Comparison of ENCODE assay signal across 8 cellular contexts in genomic region chr9:114267-115117, GRCh38. TPM values are rescaled to one million over a fixed set of nuclear protein-coding genes. Genes with fewer than 3 reads are reported as not detected.
A peak's percentile ranks its signal among the peaks of the same experiment; 100 is the strongest.
DNase-seq lines count a peak whose midpoint lies in the region; ATAC-seq and TF ChIP-seq lines count a peak whose summit lies in the region.
"Not testable (repeated sequence)": the region's sequence is repeated elsewhere in the genome, so short reads cannot be mapped to it uniquely, and the experiment has no call there.

No MANE protein-coding gene starts in this region.

- peaks cover 16% of the 10 kb centered on the region for H3K4me1 Mint-ChIP-seq in activated CD8-positive, alpha-beta T cell treated with anti-CD3 and anti-CD28 coated beads for 36 hours (ENCODE audit: low read depth)
- peaks cover 12% of the 10 kb centered on the region for H3K4me1 Mint-ChIP-seq in neural progenitor cell

- H3K27me3 ChIP-seq in iPS-18a (ENCODE audit: control insufficient read depth, insufficient read depth, low read length) (peaks cover 91% of the 10 kb centered on the region), neural progenitor cell (peaks cover 94% of the 10 kb centered on the region), subcutaneous abdominal adipose tissue (ENCODE audit: control insufficient read depth in 5 of 5, insufficient read depth in 4 of 5, low read length in 5 of 5) (peaks cover 3 to 22% (median 12%) of the 10 kb centered on the region in 5 donors)

- H3K36me3 Mint-ChIP-seq in activated CD8-positive, alpha-beta T cell treated with anti-CD3 and anti-CD28 coated beads for 36 hours (ENCODE audit: low read depth); neural progenitor cell: not testable (repeated sequence)

- POLR2A ChIA-PET in activated CD8-positive, alpha-beta T cell treated with anti-CD3 and anti-CD28 coated beads for 36 hours (lab: Charles Lee) = not testable (repeated sequence)

- not testable (repeated sequence) for H3K27ac ChIP-seq in iPS-18a (ENCODE audit: low read length); neural progenitor cell; subcutaneous abdominal adipose tissue (ENCODE audit: low read depth, low read length)

- not testable (repeated sequence) for H3K36me3 ChIP-seq in iPS-18a (ENCODE audit: control insufficient read depth, low read depth, low read length); neural progenitor cell; subcutaneous abdominal adipose tissue (ENCODE audit: control insufficient read depth in 5 of 5, insufficient read depth in 5 of 5, low read length in 5 of 5)

- intact Hi-C loops in activated CD8-positive, alpha-beta T cell treated with anti-CD3 and anti-CD28 coated beads for 36 hours (cut with micrococcal nuclease) = not testable (repeated sequence)

- H3K9me3 Mint-ChIP-seq in activated CD8-positive, alpha-beta T cell treated with anti-CD3 and anti-CD28 coated beads for 36 hours; neural progenitor cell: not testable (repeated sequence)

- H3K9me3 ChIP-seq in iPS-18a (ENCODE audit: control insufficient read depth, low read depth, low read length); neural progenitor cell (ENCODE audit: low read depth); subcutaneous abdominal adipose tissue (ENCODE audit: control insufficient read depth in 5 of 5, low read length in 5 of 5): not testable (repeated sequence)

- peaks cover 43% of the 10 kb centered on the region for H4K20me1 ChIP-seq in neural progenitor cell (ENCODE audit: low read depth)

- not testable (repeated sequence) for H3K79me2 ChIP-seq in neural progenitor cell (ENCODE audit: low read depth)

- peaks cover 37% of the 10 kb centered on the region for H3K27me3 Mint-ChIP-seq in activated CD8-positive, alpha-beta T cell treated with anti-CD3 and anti-CD28 coated beads for 36 hours
- peaks cover 51% of the 10 kb centered on the region for H3K27me3 Mint-ChIP-seq in neural progenitor cell (ENCODE audit: insufficient read depth, low read depth)

- H3K4me2 ChIP-seq in neural progenitor cell = peak overlapping the region; percentile 89

- H3K9ac ChIP-seq in iPS-18a (ENCODE audit: low read length); neural progenitor cell; subcutaneous abdominal adipose tissue (ENCODE audit: low read length in 5 of 5): not testable (repeated sequence)

- TF ChIP-seq CTCF in activated CD8-positive, alpha-beta T cell treated with anti-CD3 and anti-CD28 coated beads for 36 hours (IDR thresholded peaks at IDR 0.05); neural progenitor cell (IDR thresholded peaks at IDR 0.05): not testable (repeated sequence)

- peak; percentile 45 for DNase-seq in DMS 273 (lab: John Stamatoyannopoulos, UW; ENCODE audit: unreplicated experiment)
- peak; percentile 62 for DNase-seq in M059J (ENCODE audit: low read depth)
- DNase-seq in activated CD8-positive, alpha-beta T cell treated with anti-CD3 and anti-CD28 coated beads for 36 hours = not testable (repeated sequence)
- peak; percentile 5 for DNase-seq in dermis blood vessel endothelial cell
- DNase-seq in neural progenitor cell (ENCODE audit: low spot score) = peak; percentile 15

- not testable (repeated sequence) for H3F3A ChIP-seq in neural progenitor cell (ENCODE audit: low read depth)

- not testable (repeated sequence) for H3K27ac Mint-ChIP-seq in activated CD8-positive, alpha-beta T cell treated with anti-CD3 and anti-CD28 coated beads for 36 hours; neural progenitor cell

- H3K4me3 Mint-ChIP-seq in activated CD8-positive, alpha-beta T cell treated with anti-CD3 and anti-CD28 coated beads for 36 hours = peak overlapping the region; percentile 70
- H3K4me3 Mint-ChIP-seq in neural progenitor cell = peak overlapping the region; percentile 82

- ATAC-seq in GM21723 (IDR thresholded peaks at IDR 0.05; ENCODE audit: unreplicated experiment) = peak; percentile 35
- ATAC-seq in activated CD8-positive, alpha-beta T cell treated with anti-CD3 and anti-CD28 coated beads for 36 hours = peak; percentile 21

- peak overlapping the region; percentile 37 for H3K4me3 ChIP-seq in iPS-18a (ENCODE audit: low read length)
- peak overlapping the region; percentile 45 for H3K4me3 ChIP-seq in neural progenitor cell
- peak overlapping the region in 4 of 5 donors; percentile 50 to 67 (median 64) for H3K4me3 ChIP-seq in subcutaneous abdominal adipose tissue (ENCODE audit: low read depth in 1 of 5, low read length in 5 of 5)

- CTCF ChIA-PET in activated CD8-positive, alpha-beta T cell treated with anti-CD3 and anti-CD28 coated beads for 36 hours (lab: Charles Lee) = not testable (repeated sequence)

- H3K4me1 ChIP-seq in iPS-18a (ENCODE audit: control insufficient read depth, low read depth, low read length); neural progenitor cell: not testable (repeated sequence)
- H3K4me1 ChIP-seq in subcutaneous abdominal adipose tissue (ENCODE audit: control insufficient read depth in 5 of 5, insufficient read depth in 5 of 5, low read length in 5 of 5) = peaks cover 0 to 20% (median 15%) of the 10 kb centered on the region in 5 donors

- H2AFZ ChIP-seq in neural progenitor cell (replicated peaks) = peak overlapping the region; percentile 97

RNA-seq across cellular contexts. Expression of gene FOXD4, which starts 3.7 kb away (rescaled TPM):
- 0.05 TPM in 1 of 2 replicates, not detected in the other for total RNA-seq in M059J (2014; rRNA removed; shearing (Covaris generic))
- total RNA-seq in activated CD8-positive, alpha-beta T cell treated with anti-CD3 and anti-CD28 coated beads for 36 hours = not detected
- total RNA-seq in dermis blood vessel endothelial cell (0.05 and 0.17 TPM in 2 replicates), neural progenitor cell (ENCODE audit: low replicate concordance) (0.12 TPM in 1 of 2 replicates, not detected in the other)
